Comparison of ENCODE assay signal across 8 cellular contexts in genomic region chr5:157266286-157267007, GRCh38. TPM values are rescaled to one million over a fixed set of nuclear protein-coding genes. Genes with fewer than 3 reads are reported as not detected.
A peak's percentile ranks its signal among the peaks of the same experiment; 100 is the strongest.
DNase-seq lines count a peak whose midpoint lies in the region; ATAC-seq, FAIRE-seq and TF ChIP-seq lines count a peak whose summit lies in the region.

No MANE protein-coding gene starts in this region.

- peak; percentile 20 for ATAC-seq in GM18508 (IDR thresholded peaks at IDR 0.05; ENCODE audit: insufficient read depth, unreplicated experiment)
- ATAC-seq in HG02973 (IDR thresholded peaks at IDR 0.05; ENCODE audit: unreplicated experiment): peak; percentile 41
- peak; percentile 79 for ATAC-seq in K562

- no peak for TF ChIP-seq EP300 in K562 (IDR thresholded peaks at IDR 0.05; ENCODE audit: low read length)

- H3K9ac ChIP-seq in K562 (ENCODE audit: insufficient read depth in 1 of 2, low read depth in 2 of 2, low read length in 2 of 2): no peak overlapping the region

- H3K9me1 ChIP-seq in K562 (ENCODE audit: control insufficient read depth, insufficient read depth, low read length): no peaks in the 10 kb centered on the region

- POLR2A ChIA-PET in A673 (lab: Charles Lee; ENCODE audit: low non-redundant PET): no interaction called here
- POLR2A ChIA-PET in OCI-LY7 (lab: Charles Lee): interaction anchor here (0.6 to 2.9 kb wide), 8 partner anchors 10 to 167 kb away, joined by 3 to 10 read pairs (median 5); partner anchors contain the start of gene MED7
- POLR2A ChIA-PET in K562 (lab: Yijun Ruan, JAX): interaction anchor here (0.6 to 1.0 kb wide), 2 partner anchors 70 to 79 kb away, joined by 3 read pairs; a partner anchor contains a TSS

- H3K9me3 ChIP-seq in A673 (ENCODE audit: low read depth, low read length, poor library complexity, severe bottlenecking) (no peaks in the 10 kb centered on the region), OCI-LY7 (ENCODE audit: low read length) (no peaks in the 10 kb centered on the region), K562 (replicated peaks; ENCODE audit: control insufficient read depth, insufficient read depth, low read depth, low read length) (no peaks in the 10 kb centered on the region)

- no peak for TF ChIP-seq POLR2A in K562 (conservative IDR thresholded peaks at IDR 0.05)

- H3K4me3 ChIP-seq in A673 (ENCODE audit: low read depth, low read length, poor library complexity, severe bottlenecking) (peak overlapping the region; percentile 64), OCI-LY7 (ENCODE audit: low read depth, low read length, poor library complexity, severe bottlenecking) (peak overlapping the region; percentile 82), K562 (peak overlapping the region; percentile 48)

- TF ChIP-seq CTCF in A673 (conservative IDR thresholded peaks at IDR 0.05; ENCODE audit: low read depth, low read length) (no peak), OCI-LY7 (conservative IDR thresholded peaks at IDR 0.05; ENCODE audit: low read length) (no peak; the same call in 1 of the 2 replicates), K562 (IDR thresholded peaks at IDR 0.05 in 2 of 3, conservative IDR thresholded peaks at IDR 0.05 in 1 of 3; ENCODE audit: insufficient read depth in 2 of 3, low read depth in 1 of 3, low read length in 3 of 3) (peak in 1 of 3 experiments; percentile 26; a peak in 1 of 6 replicates)

- H3K79me2 ChIP-seq in OCI-LY7 (ENCODE audit: insufficient read depth, low read depth, low read length) (peaks cover 52% of the 10 kb centered on the region), K562 (ENCODE audit: control insufficient read depth, insufficient read depth, low read length) (no peaks in the 10 kb centered on the region)

- H3K4me2 ChIP-seq in OCI-LY7 (ENCODE audit: low read length) (peak overlapping the region; percentile 100), K562 (ENCODE audit: insufficient read depth, low read length) (peak overlapping the region; percentile 70; the same call in 1 of the 2 replicates)

- in situ Hi-C loops in K562 (cut with MboI): no loop called here

- no peaks in the 10 kb centered on the region for H3K4me1 ChIP-seq in A673 (ENCODE audit: insufficient read depth, low read length, poor library complexity, severe bottlenecking)
- H3K4me1 ChIP-seq in OCI-LY7 (ENCODE audit: insufficient read depth, low read length, poor library complexity, severe bottlenecking): peaks cover 69% of the 10 kb centered on the region
- H3K4me1 ChIP-seq in K562 (replicated peaks in 1 of 2; ENCODE audit: control insufficient read depth in 2 of 2, insufficient read depth in 2 of 2, low read length in 2 of 2): peaks cover 0 to 12% of the 10 kb centered on the region in 2 experiments; a peak in 3 of 5 replicates

- H3K9me2 ChIP-seq in OCI-LY7 (ENCODE audit: insufficient read depth, low read length): no peaks in the 10 kb centered on the region

- FAIRE-seq in K562 (lab: Jason Lieb, UNC): no peak

- no TSS peak for BruUV-seq in A673 (replicated peaks; lab: Mats Ljungman, UMichigan)
- BruUV-seq in OCI-LY7 (replicated peaks; lab: Mats Ljungman, UMichigan): no TSS peak
- BruUV-seq in K562 (replicated peaks; lab: Mats Ljungman, UMichigan): no TSS peak

- intact Hi-C loops in A673 (cut with micrococcal nuclease; ENCODE audit: unreplicated experiment): no loop called here
- intact Hi-C loops in OCI-LY7 (cut with micrococcal nuclease; ENCODE audit: unreplicated experiment): loop anchor here (1.0 to 10.0 kb wide), 8 partner anchors 17 to 1688 kb away; partner anchors contain the start of gene THG1L
- intact Hi-C loops in K562 (cut with micrococcal nuclease): no loop called here

- WGBS in K562 (ENCODE audit: insufficient coverage, low coverage, missing lambda C conversion rate): 11% methylated on average over 24 of the region's 62 CpGs

- no peak overlapping the region for H2AFZ ChIP-seq in OCI-LY7 (ENCODE audit: low read length)
- H2AFZ ChIP-seq in K562 (ENCODE audit: low read depth, low read length): peak overlapping the region; percentile 67; the same call in 1 of the 2 replicates

- H3K36me3 ChIP-seq in A673 (ENCODE audit: insufficient read depth, low read length, poor library complexity, severe bottlenecking) (no peaks in the 10 kb centered on the region), OCI-LY7 (ENCODE audit: insufficient read depth, low read length) (peaks cover 31% of the 10 kb centered on the region), K562 (ENCODE audit: control insufficient read depth, insufficient read depth, low read length) (no peaks in the 10 kb centered on the region)

- H3K27me3 ChIP-seq in A673 (replicated peaks; ENCODE audit: insufficient read depth, low read depth, low read length, poor library complexity) (no peaks in the 10 kb centered on the region), K562 (ENCODE audit: control insufficient read depth in 2 of 2, insufficient read depth in 2 of 2, low read length in 2 of 2) (peaks cover 2 to 36% of the 10 kb centered on the region in 2 experiments)

- DNase-seq in A673 (ENCODE audit: low spot score) (no peak), OCI-LY7 (ENCODE audit: low spot score) (peak; percentile 75), K562 (ENCODE audit: extremely low read depth in 1 of 4, low spot score in 3 of 4) (no peak), islet precursor cell (peak; percentile 72), NCI-H187 (lab: John Stamatoyannopoulos, UW) (no peak)
- peak in 2 of 3 experiments; percentile 37 to 55 for DNase-seq in stimulated activated CD4-positive, alpha-beta T cell treated with anti-CD3 and anti-CD28 coated beads, TNF-alpha, amount 100 ng/mL, for 24 hours (ENCODE audit: low read depth in 3 of 3)

- CTCF ChIA-PET in A673 (lab: Charles Lee): no interaction called here
- CTCF ChIA-PET in OCI-LY7 (lab: Charles Lee; ENCODE audit: unreplicated experiment): no interaction called here
- CTCF ChIA-PET in K562 (lab: Yijun Ruan, JAX; ENCODE audit: low intra/inter-chr PET ratio): no interaction called here

- H4K20me1 ChIP-seq in OCI-LY7 (ENCODE audit: insufficient read depth, low read length) (no peaks in the 10 kb centered on the region), K562 (replicated peaks; ENCODE audit: control insufficient read depth, insufficient read depth, low read length) (no peaks in the 10 kb centered on the region)

- peak in 1 of 2 experiments; percentile 35; a peak in 2 of 4 replicates for TF ChIP-seq RAD21 in K562 (CRISPR knock-in tag; conservative IDR thresholded peaks at IDR 0.05 in 1 of 2, IDR thresholded peaks at IDR 0.05 in 1 of 2)

- H3K27ac ChIP-seq in A673 (ENCODE audit: low read depth, low read length, poor library complexity, severe bottlenecking) (no peak overlapping the region), OCI-LY7 (ENCODE audit: low read depth, low read length, poor library complexity, severe bottlenecking) (peak overlapping the region; percentile 98), K562 (ENCODE audit: extremely low read depth, low read depth, low read length) (no peak overlapping the region)

TF ChIP-seq in K562, 482 proteins besides CTCF, POLR2A, EP300 and RAD21 (continues in another document):
- TF ChIP-seq FOXA1 (IDR thresholded peaks at IDR 0.05; ENCODE audit: borderline replicate concordance) (no peak), HES1 (IDR thresholded peaks at IDR 0.05; ENCODE audit: low read depth) (no peak), L3MBTL2 (IDR thresholded peaks at IDR 0.05) (peak; percentile 70), MYC (IDR thresholded peaks at IDR 0.05; ENCODE audit: low read depth, low read length) (0 out of 2 replicates have a peak, but pooled peaks have one; percentile 14), MYC (CRISPR knock-in tag; IDR thresholded peaks at IDR 0.05; ENCODE audit: borderline replicate concordance, low read depth) (no peak), CTBP1 (IDR thresholded peaks at IDR 0.05; ENCODE audit: borderline replicate concordance) (peak; percentile 63; the same call in 1 of the 2 replicates), GATAD2B (IDR thresholded peaks at IDR 0.05; ENCODE audit: borderline replicate concordance) (0 out of 2 replicates have a peak, but pooled peaks have one; percentile 41), MAZ (CRISPR knock-in tag; conservative IDR thresholded peaks at IDR 0.05 in 1 of 2, IDR thresholded peaks at IDR 0.05 in 1 of 2) (peak in 1 of 2 experiments; percentile 49; a peak in 2 of 4 replicates), POLR2G (IDR thresholded peaks at IDR 0.05; ENCODE audit: low read depth, low read length) (peak; percentile 3; the same call in 1 of the 2 replicates), GATAD2A (IDR thresholded peaks at IDR 0.05) (no peak), HDAC6 (IDR thresholded peaks at IDR 0.05; ENCODE audit: low read depth, low read length) (no peak), HNRNPL (IDR thresholded peaks at IDR 0.05; ENCODE audit: low read depth, low read length) (0 out of 2 replicates have a peak, but pooled peaks have one; percentile 36), CXXC5 (CRISPR knock-in tag; IDR thresholded peaks at IDR 0.05) (peak; percentile 31; the same call in 1 of the 2 replicates)

RNA-seq across cellular contexts. Expression of gene CYFIP2, which starts 0.5 kb away (rescaled TPM):
- 17.2 and 20.1 TPM in 2 replicates for total RNA-seq in A673 (2021)
- total RNA-seq in OCI-LY7 (2014; rRNA removed; shearing (Covaris generic)): 221 and 258 TPM in 2 replicates
- 419 and 461 TPM in 2 replicates for total RNA-seq in OCI-LY7 (2022)
- total RNA-seq in K562 (2011; cell fraction: chromatin; rRNA removed; ENCODE audit: low replicate concordance): 0.39 and 0.42 TPM in 2 replicates
- total RNA-seq in K562 (2011; cell fraction: nucleolus; rRNA removed): 1.6 TPM in 1 of 2 replicates, not detected in the other
- 0.38 and 1.2 TPM in 2 replicates for total RNA-seq in K562 (2011; cell fraction: nucleoplasm; rRNA removed)
- 1.2 and 2.4 TPM in 2 replicates for total RNA-seq in K562 (2014; rRNA removed)
- total RNA-seq in K562 (2014; rRNA removed; fragmentation: Illumina TruSeq; extraction: Trizol): 1.5 TPM in 2 replicates
- total RNA-seq in K562 (2015; rRNA removed; fragmentation: Illumina TruSeq; extraction: Trizol): 0.76 and 0.83 TPM in 2 replicates
- total RNA-seq in K562 (2021): 2.9 and 3.6 TPM in 2 replicates
- polyA plus RNA-seq in K562 (2011; rRNA removed): not detected in 2 replicates
- polyA plus RNA-seq in K562 (2011; cell fraction: cytosol; rRNA removed): 0.09 TPM in 1 of 2 replicates, not detected in the other
- polyA plus RNA-seq in K562 (2011; cell fraction: nucleus; rRNA removed): 0.24 TPM in 1 of 2 replicates, not detected in the other
- polyA plus RNA-seq in K562 (2012): 5.8 and 50.1 TPM in 2 replicates
- polyA plus RNA-seq in K562 (2014; fragmentation: Illumina TruSeq; extraction: Trizol): 1.8 and 2.2 TPM in 2 replicates
- polyA plus RNA-seq in K562 (2014; fragmentation: Nextera tagmentation; extraction: Ambion mirVana): 1 to 10 TPM; 1.1 to 1.3 TPM
- polyA plus RNA-seq in K562 (2014; rRNA removed): 1.5 TPM in 2 replicates
- not detected in 2 replicates for polyA minus RNA-seq in K562 (2011; rRNA and poly(A)+ RNA removed)
- polyA minus RNA-seq in K562 (2011; cell fraction: cytosol; rRNA and poly(A)+ RNA removed): not detected in 2 replicates
- 0.27 TPM in 1 of 2 replicates, not detected in the other for polyA minus RNA-seq in K562 (2011; cell fraction: nucleus; rRNA and poly(A)+ RNA removed)

Comparison
In these comparisons a context has a peak if more than half of its experiments do, and no peak if none do; other contexts are left out.
1. DNase-seq: peak in OCI-LY7 (single experiment), islet precursor cell (single experiment) and stimulated activated CD4-positive, alpha-beta T cell treated with anti-CD3 and anti-CD28 coated beads, TNF-alpha, amount 100 ng/mL, for 24 hours (2 of 3); none in A673 (single experiment), K562 (0 of 4) and NCI-H187 (0 of 2).
2. ATAC-seq: peak in every context shown above with its lines; median percentile 79 in K562; 41 in HG02973; 20 in GM18508.
3. RNA of gene CYFIP2, which starts 0.5 kb away (total RNA-seq): 221 to 461 TPM in OCI-LY7; 17.2 to 20.1 TPM in A673 and 0.38 to 3.6 TPM in K562; every median in the first group is over 10 times any median in the second.
4. Peak in every context shown above with its lines, with median percentiles within 50 percentile points of each other: H3K4me3 ChIP-seq.